ENCODE assay signal across 11 cellular contexts in genomic region chr18:58222439-58223125, GRCh38.
DNase-seq lines count a peak whose midpoint lies in the region; ATAC-seq and TF ChIP-seq lines count a peak whose summit lies in the region.
"Had no signal": no experiment of that assay in that cellular context is flagged by ENCODE, and none has a peak within 500 bp of the region (broad histone marks: within the 10 kb centered on the region; RNA-seq: fewer than 3 reads in every experiment).

No MANE protein-coding gene starts in this region.

- ATAC-seq in body of pancreas (no peak), left lung (no peak), HG02759 (IDR thresholded peaks at IDR 0.05; ENCODE audit: unreplicated experiment) (no peak)
- ATAC-seq: esophagus mucosa, mucosa of descending colon had no signal

- no peak for TF ChIP-seq POLR2A in body of pancreas (IDR thresholded peaks at IDR 0.05)

- DNase-seq in body of pancreas (no peak), left lung (no peak), type B pancreatic cell (ENCODE audit: extremely low spot score, unreplicated experiment) (no peak), WERI-Rb-1 (no peak)
- DNase-seq in central memory CD4-positive, alpha-beta T cell, result no peak
- DNase-seq: activated naive CD4-positive, alpha-beta T cell treated with anti-CD3 and anti-CD28 coated beads, Interleukin-2, amount 50 U/mL, for 16 hours; testis had no signal

- H3K4me1 ChIP-seq in HUES64 (ENCODE audit: insufficient read depth, low read length) (peaks cover 68% of the 10 kb centered on the region), body of pancreas (peaks cover 51% of the 10 kb centered on the region), left lung (peaks cover 0 to 39% of the 10 kb centered on the region in 2 donors)
- H3K4me1 ChIP-seq: testis had no signal

- H3K36me3 ChIP-seq in HUES64 (ENCODE audit: insufficient read depth, low read length), result no peaks in the 10 kb centered on the region
- no peaks in the 10 kb centered on the region for H3K36me3 ChIP-seq in body of pancreas (replicated peaks in 1 of 2; ENCODE audit: insufficient read depth in 1 of 2, low read depth in 2 of 2)
- H3K36me3 ChIP-seq in left lung, result no peaks in the 10 kb centered on the region
- no peaks in the 10 kb centered on the region for H3K36me3 ChIP-seq in WERI-Rb-1

- H3K27me3 ChIP-seq in HUES64 (ENCODE audit: insufficient read depth, low read length), result no peaks in the 10 kb centered on the region
- H3K27me3 ChIP-seq in body of pancreas, result no peaks in the 10 kb centered on the region
- no peaks in the 10 kb centered on the region for H3K27me3 ChIP-seq in left lung
- H3K27me3 ChIP-seq in WERI-Rb-1 (ENCODE audit: insufficient read depth, low read depth, severe bottlenecking), result no peaks in the 10 kb centered on the region
- H3K27me3 ChIP-seq: testis had no signal

- H3K27ac Mint-ChIP-seq in type B pancreatic cell, result peak overlapping the region; percentile 98

- H3K4me1 Mint-ChIP-seq in type B pancreatic cell (ENCODE audit: unreplicated experiment), result peaks cover 66% of the 10 kb centered on the region

- H3K9ac ChIP-seq in HUES64 (ENCODE audit: low read depth, low read length), result no peak overlapping the region; the same call in 1 of the 2 replicates

- H3K36me3 Mint-ChIP-seq in type B pancreatic cell, result no peaks in the 10 kb centered on the region

- WGBS in HUES64, result 80% methylated on average over 2 of the region's 3 CpGs
- WGBS in body of pancreas, 2 donors, result 53 to 55% methylated on average over 3 of the region's 3 CpGs

- no peaks in the 10 kb centered on the region for H3K27me3 Mint-ChIP-seq in type B pancreatic cell

- no peak overlapping the region for H3K27ac ChIP-seq in HUES64 (ENCODE audit: low read depth, low read length)
- H3K27ac ChIP-seq in body of pancreas, result peak overlapping the region; percentile 49 to 99 (median 98)
- peak overlapping the region; percentile 79 to 86 for H3K27ac ChIP-seq in left lung
- no peak overlapping the region for H3K27ac ChIP-seq in WERI-Rb-1
- H3K27ac ChIP-seq: testis had no signal

- intact Hi-C loops in body of pancreas (cut with DNase I), result no loop called here
- intact Hi-C loops in left lung (cut with DNase I), result no loop called here

- peaks cover 8% of the 10 kb centered on the region for H3K9me3 Mint-ChIP-seq in type B pancreatic cell

- H3K4me3 ChIP-seq in HUES64 (ENCODE audit: low read length), result peak overlapping the region; percentile 22; the same call in 1 of the 2 replicates
- H3K4me3 ChIP-seq in body of pancreas, result no peak overlapping the region
- H3K4me3 ChIP-seq in left lung, result peak overlapping the region; percentile 21 to 28
- no peak overlapping the region for H3K4me3 ChIP-seq in WERI-Rb-1 (ENCODE audit: low read depth, low read length)
- H3K4me3 ChIP-seq: mucosa of descending colon, testis had no signal

- peak overlapping the region; percentile 85 for H3K4me3 Mint-ChIP-seq in type B pancreatic cell

- no peaks in the 10 kb centered on the region for H3K9me3 ChIP-seq in HUES64 (ENCODE audit: insufficient read depth, low read depth, low read length)
- no peaks in the 10 kb centered on the region for H3K9me3 ChIP-seq in body of pancreas
- no peaks in the 10 kb centered on the region for H3K9me3 ChIP-seq in left lung
- no peaks in the 10 kb centered on the region for H3K9me3 ChIP-seq in WERI-Rb-1 (ENCODE audit: severe bottlenecking)
- H3K9me3 ChIP-seq: mucosa of descending colon, testis had no signal

- TF ChIP-seq CTCF in body of pancreas (IDR thresholded peaks at IDR 0.05), result no peak
- TF ChIP-seq CTCF in left lung (IDR thresholded peaks at IDR 0.05), result no peak
- TF ChIP-seq CTCF in type B pancreatic cell (conservative IDR thresholded peaks at IDR 0.05), result no peak
- no peak for TF ChIP-seq CTCF in WERI-Rb-1 (IDR thresholded peaks at IDR 0.05; ENCODE audit: low read depth, low read length)

Comparison
In these comparisons a context has a peak if more than half of its experiments do, and no peak if none do; other contexts are left out.
1. H3K27ac ChIP-seq: peak in body of pancreas (4 of 4) and left lung (2 of 2); none in HUES64 (single experiment) and WERI-Rb-1 (single experiment).
2. H3K4me3 ChIP-seq: peak in HUES64 (single experiment) and left lung (2 of 2); none in body of pancreas (0 of 2) and WERI-Rb-1 (single experiment).